ENCODE assay signal across 1 cellular context in the genomic region with DNA sequence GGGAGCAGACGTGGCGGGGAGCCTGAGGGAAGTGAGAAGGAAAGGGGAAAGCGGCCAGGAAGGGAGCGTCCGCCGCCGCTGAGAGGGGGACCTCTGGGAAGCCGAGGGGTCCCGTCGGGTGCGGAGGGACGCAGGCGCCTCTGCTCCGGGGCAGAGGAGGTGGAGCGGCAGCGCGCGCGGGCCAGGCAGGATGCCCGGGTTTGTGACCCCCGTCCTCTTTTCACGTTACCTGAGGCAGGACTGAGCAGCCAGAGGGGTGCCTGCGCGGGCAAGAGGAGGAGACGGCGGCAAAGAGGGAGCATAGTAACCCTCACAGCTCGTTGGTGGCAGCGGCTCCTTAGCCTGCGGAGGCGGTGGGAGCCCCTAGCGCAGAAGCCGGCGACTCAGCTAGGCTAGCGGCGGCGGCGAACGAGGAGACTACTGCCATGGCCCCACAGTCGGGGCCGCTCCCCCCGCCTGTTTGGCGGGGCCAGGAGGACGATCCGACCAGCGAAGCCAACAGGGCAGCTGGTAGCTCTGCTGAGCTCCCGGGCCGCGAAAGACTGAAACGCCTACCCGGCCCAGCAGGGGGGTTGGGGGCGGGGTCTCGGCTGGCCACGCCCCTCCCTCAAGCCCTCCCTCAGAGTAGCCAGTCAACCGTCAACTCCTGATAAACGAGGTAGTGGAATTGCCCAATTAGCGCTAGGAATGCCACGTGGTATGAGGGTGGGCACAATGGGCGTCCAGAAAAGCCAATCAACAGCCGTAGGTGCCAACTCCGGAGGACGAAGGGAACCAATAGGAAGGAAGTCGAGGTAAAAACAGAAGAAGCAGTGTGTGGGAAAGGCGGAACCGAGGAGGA.
TF ChIP-seq lines count a peak whose summit lies in the region.

A gene with protein sequence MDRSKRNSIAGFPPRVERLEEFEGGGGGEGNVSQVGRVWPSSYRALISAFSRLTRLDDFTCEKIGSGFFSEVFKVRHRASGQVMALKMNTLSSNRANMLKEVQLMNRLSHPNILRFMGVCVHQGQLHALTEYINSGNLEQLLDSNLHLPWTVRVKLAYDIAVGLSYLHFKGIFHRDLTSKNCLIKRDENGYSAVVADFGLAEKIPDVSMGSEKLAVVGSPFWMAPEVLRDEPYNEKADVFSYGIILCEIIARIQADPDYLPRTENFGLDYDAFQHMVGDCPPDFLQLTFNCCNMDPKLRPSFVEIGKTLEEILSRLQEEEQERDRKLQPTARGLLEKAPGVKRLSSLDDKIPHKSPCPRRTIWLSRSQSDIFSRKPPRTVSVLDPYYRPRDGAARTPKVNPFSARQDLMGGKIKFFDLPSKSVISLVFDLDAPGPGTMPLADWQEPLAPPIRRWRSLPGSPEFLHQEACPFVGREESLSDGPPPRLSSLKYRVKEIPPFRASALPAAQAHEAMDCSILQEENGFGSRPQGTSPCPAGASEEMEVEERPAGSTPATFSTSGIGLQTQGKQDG (minus strand): TSS at position 541 of the 841 bp plus-strand sequence. CDS start 33,378 bp downstream, outside the sequence.

TF ChIP-seq in WTC11, 78 proteins besides CTCF, POLR2A, EP300 and RAD21 (continued from another document):
- TF ChIP-seq, protein P1, sequence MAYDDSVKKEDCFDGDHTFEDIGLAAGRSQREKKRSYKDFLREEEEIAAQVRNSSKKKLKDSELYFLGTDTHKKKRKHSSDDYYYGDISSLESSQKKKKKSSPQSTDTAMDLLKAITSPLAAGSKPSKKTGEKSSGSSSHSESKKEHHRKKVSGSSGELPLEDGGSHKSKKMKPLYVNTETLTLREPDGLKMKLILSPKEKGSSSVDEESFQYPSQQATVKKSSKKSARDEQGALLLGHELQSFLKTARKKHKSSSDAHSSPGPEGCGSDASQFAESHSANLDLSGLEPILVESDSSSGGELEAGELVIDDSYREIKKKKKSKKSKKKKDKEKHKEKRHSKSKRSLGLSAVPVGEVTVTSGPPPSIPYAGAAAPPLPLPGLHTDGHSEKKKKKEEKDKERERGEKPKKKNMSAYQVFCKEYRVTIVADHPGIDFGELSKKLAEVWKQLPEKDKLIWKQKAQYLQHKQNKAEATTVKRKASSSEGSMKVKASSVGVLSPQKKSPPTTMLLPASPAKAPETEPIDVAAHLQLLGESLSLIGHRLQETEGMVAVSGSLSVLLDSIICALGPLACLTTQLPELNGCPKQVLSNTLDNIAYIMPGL (CRISPR knock-in tag; IDR thresholded peaks at IDR 0.05) = peak; percentile 82; the same call in 1 of the 2 replicates
- 0 out of 2 replicates have a peak, but pooled peaks have one; percentile 46 for TF ChIP-seq GABPB1 (CRISPR knock-in tag; IDR thresholded peaks at IDR 0.05)
- TF ChIP-seq, protein P2, sequence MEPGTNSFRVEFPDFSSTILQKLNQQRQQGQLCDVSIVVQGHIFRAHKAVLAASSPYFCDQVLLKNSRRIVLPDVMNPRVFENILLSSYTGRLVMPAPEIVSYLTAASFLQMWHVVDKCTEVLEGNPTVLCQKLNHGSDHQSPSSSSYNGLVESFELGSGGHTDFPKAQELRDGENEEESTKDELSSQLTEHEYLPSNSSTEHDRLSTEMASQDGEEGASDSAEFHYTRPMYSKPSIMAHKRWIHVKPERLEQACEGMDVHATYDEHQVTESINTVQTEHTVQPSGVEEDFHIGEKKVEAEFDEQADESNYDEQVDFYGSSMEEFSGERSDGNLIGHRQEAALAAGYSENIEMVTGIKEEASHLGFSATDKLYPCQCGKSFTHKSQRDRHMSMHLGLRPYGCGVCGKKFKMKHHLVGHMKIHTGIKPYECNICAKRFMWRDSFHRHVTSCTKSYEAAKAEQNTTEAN (CRISPR knock-in tag; IDR thresholded peaks at IDR 0.05) = 0 out of 2 replicates have a peak, but pooled peaks have one; percentile 66
- TF ChIP-seq, protein P3, sequence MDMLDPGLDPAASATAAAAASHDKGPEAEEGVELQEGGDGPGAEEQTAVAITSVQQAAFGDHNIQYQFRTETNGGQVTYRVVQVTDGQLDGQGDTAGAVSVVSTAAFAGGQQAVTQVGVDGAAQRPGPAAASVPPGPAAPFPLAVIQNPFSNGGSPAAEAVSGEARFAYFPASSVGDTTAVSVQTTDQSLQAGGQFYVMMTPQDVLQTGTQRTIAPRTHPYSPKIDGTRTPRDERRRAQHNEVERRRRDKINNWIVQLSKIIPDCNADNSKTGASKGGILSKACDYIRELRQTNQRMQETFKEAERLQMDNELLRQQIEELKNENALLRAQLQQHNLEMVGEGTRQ (CRISPR knock-in tag; IDR thresholded peaks at IDR 0.05) = peak; percentile 93
- TF ChIP-seq ETV6 (CRISPR knock-in tag; IDR thresholded peaks at IDR 0.05) = peak; percentile 69
- 0 out of 2 replicates have a peak, but pooled peaks have one; percentile 31 for TF ChIP-seq ZNF121 (CRISPR knock-in tag; IDR thresholded peaks at IDR 0.05)
- no peak for TF ChIP-seq RELA (CRISPR knock-in tag; IDR thresholded peaks at IDR 0.05; ENCODE audit: borderline replicate concordance)
- TF ChIP-seq, protein P4, sequence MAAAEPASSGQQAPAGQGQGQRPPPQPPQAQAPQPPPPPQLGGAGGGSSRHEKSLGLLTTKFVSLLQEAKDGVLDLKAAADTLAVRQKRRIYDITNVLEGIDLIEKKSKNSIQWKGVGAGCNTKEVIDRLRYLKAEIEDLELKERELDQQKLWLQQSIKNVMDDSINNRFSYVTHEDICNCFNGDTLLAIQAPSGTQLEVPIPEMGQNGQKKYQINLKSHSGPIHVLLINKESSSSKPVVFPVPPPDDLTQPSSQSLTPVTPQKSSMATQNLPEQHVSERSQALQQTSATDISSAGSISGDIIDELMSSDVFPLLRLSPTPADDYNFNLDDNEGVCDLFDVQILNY (CRISPR knock-in tag; IDR thresholded peaks at IDR 0.05) = peak; percentile 62; the same call in 1 of the 2 replicates
- TF ChIP-seq, protein P5, sequence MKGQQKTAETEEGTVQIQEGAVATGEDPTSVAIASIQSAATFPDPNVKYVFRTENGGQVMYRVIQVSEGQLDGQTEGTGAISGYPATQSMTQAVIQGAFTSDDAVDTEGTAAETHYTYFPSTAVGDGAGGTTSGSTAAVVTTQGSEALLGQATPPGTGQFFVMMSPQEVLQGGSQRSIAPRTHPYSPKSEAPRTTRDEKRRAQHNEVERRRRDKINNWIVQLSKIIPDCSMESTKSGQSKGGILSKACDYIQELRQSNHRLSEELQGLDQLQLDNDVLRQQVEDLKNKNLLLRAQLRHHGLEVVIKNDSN (CRISPR knock-in tag; IDR thresholded peaks at IDR 0.05) = peak; percentile 93
- TF ChIP-seq SP1 (CRISPR knock-in tag; conservative IDR thresholded peaks at IDR 0.05) = peak; percentile 97
- TF ChIP-seq, protein P6, sequence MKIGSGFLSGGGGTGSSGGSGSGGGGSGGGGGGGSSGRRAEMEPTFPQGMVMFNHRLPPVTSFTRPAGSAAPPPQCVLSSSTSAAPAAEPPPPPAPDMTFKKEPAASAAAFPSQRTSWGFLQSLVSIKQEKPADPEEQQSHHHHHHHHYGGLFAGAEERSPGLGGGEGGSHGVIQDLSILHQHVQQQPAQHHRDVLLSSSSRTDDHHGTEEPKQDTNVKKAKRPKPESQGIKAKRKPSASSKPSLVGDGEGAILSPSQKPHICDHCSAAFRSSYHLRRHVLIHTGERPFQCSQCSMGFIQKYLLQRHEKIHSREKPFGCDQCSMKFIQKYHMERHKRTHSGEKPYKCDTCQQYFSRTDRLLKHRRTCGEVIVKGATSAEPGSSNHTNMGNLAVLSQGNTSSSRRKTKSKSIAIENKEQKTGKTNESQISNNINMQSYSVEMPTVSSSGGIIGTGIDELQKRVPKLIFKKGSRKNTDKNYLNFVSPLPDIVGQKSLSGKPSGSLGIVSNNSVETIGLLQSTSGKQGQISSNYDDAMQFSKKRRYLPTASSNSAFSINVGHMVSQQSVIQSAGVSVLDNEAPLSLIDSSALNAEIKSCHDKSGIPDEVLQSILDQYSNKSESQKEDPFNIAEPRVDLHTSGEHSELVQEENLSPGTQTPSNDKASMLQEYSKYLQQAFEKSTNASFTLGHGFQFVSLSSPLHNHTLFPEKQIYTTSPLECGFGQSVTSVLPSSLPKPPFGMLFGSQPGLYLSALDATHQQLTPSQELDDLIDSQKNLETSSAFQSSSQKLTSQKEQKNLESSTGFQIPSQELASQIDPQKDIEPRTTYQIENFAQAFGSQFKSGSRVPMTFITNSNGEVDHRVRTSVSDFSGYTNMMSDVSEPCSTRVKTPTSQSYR (CRISPR knock-in tag; IDR thresholded peaks at IDR 0.05) = 0 out of 2 replicates have a peak, but pooled peaks have one; percentile 40
- TF ChIP-seq FOXK1 (CRISPR knock-in tag; IDR thresholded peaks at IDR 0.05) = peak; percentile 88
- no peak for TF ChIP-seq NR1H2 (CRISPR knock-in tag; IDR thresholded peaks at IDR 0.05)
- peak; percentile 88 for TF ChIP-seq FOXP1 (CRISPR knock-in tag; IDR thresholded peaks at IDR 0.05; ENCODE audit: borderline replicate concordance)
- TF ChIP-seq KAT7 (CRISPR knock-in tag; IDR thresholded peaks at IDR 0.05; ENCODE audit: borderline replicate concordance) = 0 out of 2 replicates have a peak, but pooled peaks have one; percentile 25
